ENCODE assay signal across 9 cellular contexts in the genomic region with DNA sequence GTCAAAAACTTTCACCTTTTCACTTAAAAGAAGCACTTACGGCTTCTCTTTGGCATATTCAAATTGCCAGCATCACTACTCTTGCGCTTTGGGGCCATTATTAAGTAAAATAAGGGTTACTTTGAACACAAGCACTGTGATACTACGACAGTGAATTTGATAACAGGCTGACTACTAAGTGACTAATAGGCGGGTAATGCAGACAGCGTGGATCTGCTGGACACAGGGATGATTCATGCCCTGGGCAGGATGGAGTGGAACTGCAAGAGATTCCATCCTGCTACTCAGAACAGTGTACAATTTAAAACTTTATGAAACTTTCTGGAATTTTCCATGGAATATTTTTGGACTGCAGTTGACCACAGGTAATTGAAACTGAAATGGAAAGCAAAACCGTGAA.
DNase-seq lines count a peak whose midpoint lies in the region; FAIRE-seq and TF ChIP-seq lines count a peak whose summit lies in the region.
"Had no signal": no experiment of that assay in that cellular context is flagged by ENCODE, and none has a peak within 500 bp of the region (broad histone marks: within the 10 kb centered on the region; RNA-seq: fewer than 3 reads in every experiment).

No MANE protein-coding gene starts in this region.

- TF ChIP-seq POLR2A in H54 (IDR thresholded peaks at IDR 0.05; ENCODE audit: low read depth, low read length) = no peak

- FAIRE-seq in H54 (lab: Jason Lieb, UNC) = peak; percentile 96

- DNase-seq in H54 (ENCODE audit: insufficient read length, low spot score) (peak; percentile 45), T1000 (lab: John Stamatoyannopoulos, UW) (peak; percentile 100), foreskin melanocyte (peak; percentile 90), stromal cell of bone marrow (ENCODE audit: low read depth) (peak; percentile 84), NCI-H510A (lab: John Stamatoyannopoulos, UW) (no peak), inferior parietal cortex (ENCODE audit: extremely low spot score) (no peak)
- DNase-seq in activated CD8-positive, alpha-beta memory T cell treated with anti-CD3 and anti-CD28 coated beads for 24 hours = no peak
- DNase-seq: activated B cell treated with CpG ODN at 0.5 μM for 24 hours, NCI-H446 had no signal

Comparison
In these comparisons a context has a peak if more than half of its experiments do, and no peak if none do; other contexts are left out.
1. DNase-seq: peak in H54 (single experiment), T1000 (single experiment), foreskin melanocyte (single experiment) and stromal cell of bone marrow (single experiment); none in activated CD8-positive, alpha-beta memory T cell treated with anti-CD3 and anti-CD28 coated beads for 24 hours (single experiment), NCI-H510A (single experiment) and inferior parietal cortex (single experiment).